Comparison of ENCODE assay signal across 7 cellular contexts in the genomic region with DNA sequence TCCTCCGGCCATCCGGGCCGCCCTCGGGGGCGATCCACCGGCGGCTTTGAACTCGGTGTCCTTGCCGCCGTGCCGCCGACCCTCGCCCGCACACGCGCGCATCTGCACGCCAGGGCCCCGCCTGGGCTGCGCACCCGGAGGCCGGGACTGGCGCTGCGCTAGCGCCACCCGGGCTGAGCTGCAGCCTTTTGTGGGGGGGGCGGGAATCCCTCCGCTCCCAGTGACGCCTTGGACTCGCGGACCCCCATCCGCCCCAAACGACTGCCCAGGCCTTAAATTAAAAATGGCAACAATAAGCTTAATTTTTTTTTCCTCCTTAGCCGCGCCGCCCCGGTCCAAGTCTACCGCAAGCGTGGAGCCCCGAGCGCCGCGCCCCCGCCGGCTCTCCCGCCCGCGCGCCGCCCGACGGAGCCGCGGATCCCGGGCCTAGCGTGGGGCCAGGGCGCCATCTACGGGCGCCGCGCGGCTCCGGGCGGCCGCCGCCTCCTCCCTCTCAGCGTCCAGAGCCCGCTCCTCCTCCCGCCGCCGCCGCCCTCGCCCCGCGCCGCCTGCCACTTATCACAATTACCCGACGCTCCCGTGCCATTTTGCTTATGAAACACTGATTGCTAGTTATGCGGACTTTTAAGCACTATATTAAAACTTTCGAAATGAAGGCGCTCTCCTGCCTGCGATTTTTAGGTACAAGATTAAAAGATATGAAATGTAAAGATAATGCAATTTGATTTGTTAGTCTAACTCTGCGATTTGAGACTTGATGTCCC. TPM values are rescaled to one million over a fixed set of nuclear protein-coding genes. Genes with fewer than 3 reads are reported as not detected.
A peak's percentile ranks its signal among the peaks of the same experiment; 100 is the strongest.
DNase-seq lines count a peak whose midpoint lies in the region; ATAC-seq and TF ChIP-seq lines count a peak whose summit lies in the region.

No MANE protein-coding gene starts in this region.

- H3K36me3 Mint-ChIP-seq in activated B cell treated with CpG ODN at 0.5 μM for 24 hours (ENCODE audit: low read depth): no peaks in the 10 kb centered on the region
- no peaks in the 10 kb centered on the region for H3K36me3 Mint-ChIP-seq in osteocyte (ENCODE audit: unreplicated experiment)

- H3K4me3 ChIP-seq in HUES48 (ENCODE audit: low read depth, low read length) (peak overlapping the region; percentile 51), fibroblast of the aortic adventitia (ENCODE audit: low read depth, low read length) (peak overlapping the region; percentile 51)

- no peak overlapping the region for H3K27ac ChIP-seq in HUES48 (ENCODE audit: low read depth, low read length)

- TF ChIP-seq CTCF in activated B cell treated with CpG ODN at 0.5 μM for 24 hours (IDR thresholded peaks at IDR 0.05): no peak
- peak; percentile 44 for TF ChIP-seq CTCF in fibroblast of the aortic adventitia (IDR thresholded peaks at IDR 0.05; ENCODE audit: insufficient read depth, low read length)
- peak; percentile 67 for TF ChIP-seq CTCF in osteocyte (IDR thresholded peaks at IDR 0.05)

- H3K4me3 Mint-ChIP-seq in activated B cell treated with CpG ODN at 0.5 μM for 24 hours: peak overlapping the region; percentile 11
- peak overlapping the region; percentile 55 for H3K4me3 Mint-ChIP-seq in osteocyte (ENCODE audit: unreplicated experiment)

- H3K27me3 Mint-ChIP-seq in activated B cell treated with CpG ODN at 0.5 μM for 24 hours: peaks cover 52% of the 10 kb centered on the region
- peaks cover 70% of the 10 kb centered on the region for H3K27me3 Mint-ChIP-seq in osteocyte (ENCODE audit: unreplicated experiment)

- peaks cover 91% of the 10 kb centered on the region for H3K27me3 ChIP-seq in HUES48 (ENCODE audit: control insufficient read depth, insufficient read depth, low read length)

- DNase-seq in GDM1 (lab: John Stamatoyannopoulos, UW) (peak; percentile 17), activated B cell treated with CpG ODN at 0.5 μM for 24 hours (no peak), fibroblast of the aortic adventitia (ENCODE audit: low read depth) (peak; percentile 55), osteocyte (ENCODE audit: extremely low spot score, unreplicated experiment) (no peak), dedifferentiated amniotic fluid mesenchymal stem cell (ENCODE audit: extremely low spot score) (no peak)

- CTCF ChIA-PET in activated B cell treated with CpG ODN at 0.5 μM for 24 hours (lab: Charles Lee): interaction anchor here (1.1 kb wide), 1 partner anchor 157 kb away, joined by 3 read pairs; no protein-coding TSS in a partner anchor

- intact Hi-C loops in activated B cell treated with CpG ODN at 0.5 μM for 24 hours (cut with micrococcal nuclease): loop anchor here (5.0 kb wide), 1 partner anchor 1709 kb away; no protein-coding TSS in a partner anchor

- POLR2A ChIA-PET in activated B cell treated with CpG ODN at 0.5 μM for 24 hours (lab: Charles Lee): no interaction called here

- H3K9me3 ChIP-seq in HUES48 (ENCODE audit: control insufficient read depth, insufficient read depth, low read length): no peaks in the 10 kb centered on the region

- no peaks in the 10 kb centered on the region for H3K36me3 ChIP-seq in HUES48 (ENCODE audit: control insufficient read depth, insufficient read depth, low read length)

- peaks cover 36% of the 10 kb centered on the region for H3K4me1 ChIP-seq in HUES48 (ENCODE audit: control insufficient read depth, insufficient read depth, low read length)

- H3K9me3 Mint-ChIP-seq in activated B cell treated with CpG ODN at 0.5 μM for 24 hours: no peaks in the 10 kb centered on the region
- no peaks in the 10 kb centered on the region for H3K9me3 Mint-ChIP-seq in osteocyte (ENCODE audit: unreplicated experiment)

- no peak overlapping the region for H3K9ac ChIP-seq in HUES48 (ENCODE audit: low read depth, low read length)

- ATAC-seq in activated B cell treated with CpG ODN at 0.5 μM for 24 hours (ENCODE audit: low read depth) (peak; percentile 58), GM18520 (IDR thresholded peaks at IDR 0.05; ENCODE audit: unreplicated experiment) (no peak)

- H3K27ac Mint-ChIP-seq in activated B cell treated with CpG ODN at 0.5 μM for 24 hours (peak overlapping the region; percentile 47), osteocyte (ENCODE audit: unreplicated experiment) (no peak overlapping the region)

- peaks cover 9% of the 10 kb centered on the region for H3K4me1 Mint-ChIP-seq in activated B cell treated with CpG ODN at 0.5 μM for 24 hours
- H3K4me1 Mint-ChIP-seq in osteocyte (ENCODE audit: unreplicated experiment): peaks cover 20% of the 10 kb centered on the region

RNA-seq across cellular contexts. Expression of gene EBF3, which starts 7.5 kb away (rescaled TPM):
- total RNA-seq in activated B cell treated with CpG ODN at 0.5 μM for 24 hours (not detected in 2 replicates), fibroblast of the aortic adventitia (ENCODE audit: low replicate concordance) (5.2 and 14.7 TPM in 2 replicates), osteocyte (0.59 and 0.63 TPM in 2 replicates)

Comparison
In these comparisons a context has a peak if more than half of its experiments do, and no peak if none do; other contexts are left out.
1. DNase-seq: peak in GDM1 (single experiment) and fibroblast of the aortic adventitia (single experiment); none in activated B cell treated with CpG ODN at 0.5 μM for 24 hours (single experiment), osteocyte (single experiment) and dedifferentiated amniotic fluid mesenchymal stem cell (single experiment).